ENCODE assay signal across 10 cellular contexts in the genomic region with DNA sequence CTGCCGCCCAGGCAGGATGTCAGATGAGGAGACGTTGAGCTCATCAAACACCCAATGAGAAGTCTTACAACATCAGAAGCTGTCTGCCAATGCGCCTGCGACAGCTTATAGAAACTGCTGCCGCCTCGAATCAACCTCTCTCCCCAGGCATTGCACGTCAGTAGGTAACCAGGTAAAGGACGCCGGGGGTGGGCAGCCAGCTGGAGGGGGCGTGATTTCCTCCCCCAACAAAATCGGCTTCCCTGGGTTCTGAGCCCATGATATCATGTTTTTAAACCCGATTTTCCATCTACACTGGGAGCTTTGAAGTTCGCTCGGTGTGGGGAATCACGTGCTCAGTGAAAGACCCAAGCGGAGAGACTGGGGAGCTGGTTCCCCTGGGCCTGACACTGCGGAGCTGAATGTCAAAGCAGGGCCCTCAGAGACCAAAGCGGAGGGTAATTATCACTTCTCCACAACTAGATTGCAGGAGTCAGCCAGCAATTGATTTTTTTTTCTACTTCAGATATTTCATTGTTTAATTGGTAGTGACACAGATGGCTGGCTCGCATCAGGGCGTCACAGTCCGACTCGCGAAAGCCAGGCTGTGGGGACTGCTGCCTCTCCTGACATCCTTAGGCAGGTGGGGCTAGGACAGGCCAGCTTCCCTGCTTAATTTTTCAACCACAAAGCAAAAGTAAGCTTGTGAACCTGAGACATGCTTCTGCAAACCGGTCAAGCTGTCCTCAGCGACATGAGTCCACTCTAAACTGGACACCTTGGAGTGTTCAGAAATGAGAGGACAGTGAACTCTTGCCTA.
DNase-seq lines count a peak whose midpoint lies in the region; ATAC-seq lines count a peak whose summit lies in the region.
"Had no signal": no experiment of that assay in that cellular context is flagged by ENCODE, and none has a peak within 500 bp of the region (broad histone marks: within the 10 kb centered on the region; RNA-seq: fewer than 3 reads in every experiment).

No MANE protein-coding gene starts in this region.

- peaks cover 17 to 53% (median 45%) of the 10 kb centered on the region in 10 experiments for H3K4me1 ChIP-seq in BLaER1 treated with 17β-estradiol and CSF1 and Interleukin-3, amounts not matched to agents 10 nM and 100 nM

- ATAC-seq in HG02870 (IDR thresholded peaks at IDR 0.05; ENCODE audit: unreplicated experiment), result no peak
- ATAC-seq: Panc1 had no signal

- H3K4me3 ChIP-seq in BLaER1 treated with 17β-estradiol and CSF1 and Interleukin-3, amounts not matched to agents 10 nM and 100 nM, result no peak overlapping the region
- H3K4me3 ChIP-seq in iPS-18c (ENCODE audit: insufficient read depth, low read depth, low read length), result peak overlapping the region; percentile 34; the same call in 1 of the 2 replicates

- no peak overlapping the region for H3K27ac ChIP-seq in BLaER1 treated with 17β-estradiol and CSF1 and Interleukin-3, amounts not matched to agents 10 nM and 100 nM

- no peaks in the 10 kb centered on the region for H3K9me3 ChIP-seq in BLaER1 treated with 17β-estradiol and CSF1 and Interleukin-3, amounts not matched to agents 10 nM and 100 nM (replicated peaks in 1 of 11)
- no peaks in the 10 kb centered on the region for H3K9me3 ChIP-seq in iPS-18c (ENCODE audit: control insufficient read depth, insufficient read depth, low read length)

- peak; percentile 77 for DNase-seq in NCI-H1105 treated with DMSO at 0.1 percent for 48 hours (lab: John Stamatoyannopoulos, UW)
- peak; percentile 39 for DNase-seq in activated CD4-positive, alpha-beta T cell treated with anti-CD3 and anti-CD28 coated beads, Interleukin-2, amount 50 U/mL, for 1 hour
- DNase-seq in NCI-H526 treated with DMSO at 0.1 percent for 48 hours (lab: John Stamatoyannopoulos, UW), result no peak
- DNase-seq in GF-D8 (lab: John Stamatoyannopoulos, UW), result no peak
- DNase-seq in GM19240 (ENCODE audit: insufficient read length, low spot score), result no peak
- DNase-seq: C1 segment of cervical spinal cord had no signal

- 0 out of 22 replicates have a peak overlapping the region, but pooled peaks of 1 of the 11 experiments have one; percentile 9 for H3K9ac ChIP-seq in BLaER1 treated with 17β-estradiol and CSF1 and Interleukin-3, amounts not matched to agents 10 nM and 100 nM

- H4K20me1 ChIP-seq in BLaER1 treated with 17β-estradiol and CSF1 and Interleukin-3, amounts not matched to agents 10 nM and 100 nM, result no peaks in the 10 kb centered on the region

- no peaks in the 10 kb centered on the region for H3K36me3 ChIP-seq in BLaER1 treated with 17β-estradiol and CSF1 and Interleukin-3, amounts not matched to agents 10 nM and 100 nM

- H3K27me3 ChIP-seq in BLaER1 treated with 17β-estradiol and CSF1 and Interleukin-3, amounts not matched to agents 10 nM and 100 nM, result no peaks in the 10 kb centered on the region

- peak overlapping the region in 7 of 11 experiments; percentile 3 to 86 (median 72); a peak in 6 of 22 replicates for H3K4me2 ChIP-seq in BLaER1 treated with 17β-estradiol and CSF1 and Interleukin-3, amounts not matched to agents 10 nM and 100 nM

Comparison
In these comparisons a context has a peak if more than half of its experiments do, and no peak if none do; other contexts are left out.
1. DNase-seq: peak in NCI-H1105 treated with DMSO at 0.1 percent for 48 hours (single experiment) and activated CD4-positive, alpha-beta T cell treated with anti-CD3 and anti-CD28 coated beads, Interleukin-2, amount 50 U/mL, for 1 hour (single experiment); none in NCI-H526 treated with DMSO at 0.1 percent for 48 hours (single experiment), GF-D8 (single experiment) and GM19240 (single experiment).